Comparison of ENCODE assay signal across 21 cellular contexts in the genomic region with DNA sequence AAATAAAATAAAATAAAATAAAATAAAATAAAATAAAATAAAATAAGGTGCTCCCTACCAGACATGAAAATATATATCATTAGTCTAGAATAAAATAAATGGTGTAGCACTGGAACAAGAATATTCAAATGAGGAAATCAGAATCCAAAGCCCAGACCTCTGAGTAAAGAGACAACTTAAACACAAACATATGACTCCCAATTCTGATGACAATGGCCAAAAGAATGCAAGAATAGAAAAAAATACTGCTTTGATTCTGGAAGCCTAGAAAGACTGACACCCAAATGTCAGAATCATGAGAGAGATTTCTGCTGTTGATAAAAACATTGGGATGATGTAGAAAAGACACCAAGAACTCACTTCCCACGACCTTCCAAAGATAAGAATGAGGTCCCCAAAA. TPM values are rescaled to one million over a fixed set of nuclear protein-coding genes. Genes with fewer than 3 reads are reported as not detected.
DNase-seq lines count a peak whose midpoint lies in the region; ATAC-seq and TF ChIP-seq lines count a peak whose summit lies in the region.
"Had no signal": no experiment of that assay in that cellular context is flagged by ENCODE, and none has a peak within 500 bp of the region (broad histone marks: within the 10 kb centered on the region; RNA-seq: fewer than 3 reads in every experiment).

No MANE protein-coding gene starts in this region.

- TF ChIP-seq POLR2A in IMR-90 (IDR thresholded peaks at IDR 0.05; ENCODE audit: low read depth, low read length) = no peak
- no peak for TF ChIP-seq POLR2A in esophagus muscularis mucosa (IDR thresholded peaks at IDR 0.05; ENCODE audit: low read depth)

- CTCF ChIA-PET in IMR-90 (lab: Yijun Ruan, JAX) = interaction anchor here (0.9 kb wide), 1 partner anchor 13 kb away, joined by 3 read pairs; no protein-coding TSS in a partner anchor
- CTCF ChIA-PET in CD8-positive, alpha-beta T cell (lab: Charles Lee) = no interaction called here

- H3K4me1 ChIP-seq in IMR-90 (ENCODE audit: control insufficient read depth, insufficient read depth, low read length) (peaks cover 2% of the 10 kb centered on the region; the same call in 1 of the 2 replicates), esophagus muscularis mucosa (peaks cover 11 to 54% (median 35%) of the 10 kb centered on the region in 4 donors)
- no peaks in the 10 kb centered on the region for H3K4me1 ChIP-seq in CD8-positive, alpha-beta T cell (ENCODE audit: insufficient read depth, low read length)

- POLR2A ChIA-PET in IMR-90 (lab: Charles Lee; ENCODE audit: unreplicated experiment) = interaction anchor here (0.5 kb wide), 1 partner anchor 496 kb away, joined by 3 read pairs; no protein-coding TSS in a partner anchor
- POLR2A ChIA-PET in CD8-positive, alpha-beta T cell (lab: Charles Lee) = no interaction called here

- H3K4ac ChIP-seq in IMR-90 (ENCODE audit: low read depth, low read length) = no peak overlapping the region

- DNase-seq in AG08395 (ENCODE audit: low spot score) (peak; percentile 7), IMR-90 (peak; percentile 61), esophagus muscularis mucosa (ENCODE audit: extremely low spot score) (no peak), osteocyte (ENCODE audit: extremely low spot score, unreplicated experiment) (no peak)
- no peak for DNase-seq in stimulated activated CD4-positive, alpha-beta T cell treated with anti-CD3 and anti-CD28 coated beads, Interleukin-15, amount 100 ng/mL, for 24 hours
- DNase-seq in CD8-positive, alpha-beta T cell = no peak
- DNase-seq: COR-L47, DMS153, KG1, NCI-H1092 treated with DMSO at 0.1 percent for 48 hours, NCI-H1694 treated with DMSO at 0.1 percent for 48 hours, NCI-H345, PC-3 had no signal

- no peak overlapping the region for H3K18ac ChIP-seq in IMR-90 (ENCODE audit: low read depth, low read length)

- no peak overlapping the region for H2BK5ac ChIP-seq in IMR-90 (ENCODE audit: low read depth, low read length, poor library complexity, severe bottlenecking)

- dilution Hi-C loops in IMR-90 (cut with HindIII; ENCODE audit: low sequenced_read_pairs, unreplicated experiment) = no loop called here

- no peak for TF ChIP-seq RAD21 in IMR-90 (IDR thresholded peaks at IDR 0.05; ENCODE audit: low read length)

- ATAC-seq in IMR-90 (ENCODE audit: low read depth) = peak; percentile 53
- no peak for ATAC-seq in HG02759 (IDR thresholded peaks at IDR 0.05; ENCODE audit: unreplicated experiment)
- ATAC-seq in GM18520 (IDR thresholded peaks at IDR 0.05; ENCODE audit: unreplicated experiment) = no peak
- ATAC-seq in CD8-positive, alpha-beta T cell = no peak
- ATAC-seq: GM23338, PC-3 had no signal

- H3K27me3 ChIP-seq in IMR-90 (ENCODE audit: control insufficient read depth, insufficient read depth, low read length) = no peaks in the 10 kb centered on the region
- no peaks in the 10 kb centered on the region for H3K27me3 ChIP-seq in esophagus muscularis mucosa
- H3K27me3 ChIP-seq in CD8-positive, alpha-beta T cell (ENCODE audit: insufficient read depth, low read length) = no peaks in the 10 kb centered on the region
- H3K27me3 ChIP-seq: MG63 had no signal

- no CpG with 5 or more reads among the region's 1 CpG for WGBS in IMR-90 (ENCODE audit: extremely low coverage in 2 of 2, insufficient read length in 1 of 2), 2 experiments
- 76% methylated on average over 1 of the region's 1 CpG for WGBS in esophagus muscularis mucosa

- H3K36me3 Mint-ChIP-seq in osteocyte (ENCODE audit: unreplicated experiment) = no peaks in the 10 kb centered on the region
- H3K36me3 Mint-ChIP-seq in CD8-positive, alpha-beta T cell = no peaks in the 10 kb centered on the region

- H3K9me1 ChIP-seq in IMR-90 (ENCODE audit: insufficient read depth, low read length) = peaks cover 11% of the 10 kb centered on the region; the same call in 1 of the 2 replicates

- no peak overlapping the region for H4K91ac ChIP-seq in IMR-90 (ENCODE audit: insufficient read depth, low read depth, low read length)

- H4K5ac ChIP-seq in IMR-90 (ENCODE audit: low read depth, low read length) = no peak overlapping the region

- no peaks in the 10 kb centered on the region for H3K27me3 Mint-ChIP-seq in osteocyte (ENCODE audit: unreplicated experiment)
- no peaks in the 10 kb centered on the region for H3K27me3 Mint-ChIP-seq in CD8-positive, alpha-beta T cell (ENCODE audit: low read depth)

- H3K36me3 ChIP-seq in IMR-90 (ENCODE audit: control insufficient read depth, insufficient read depth, low read length) = no peaks in the 10 kb centered on the region
- H3K36me3 ChIP-seq in esophagus muscularis mucosa = no peaks in the 10 kb centered on the region
- no peaks in the 10 kb centered on the region for H3K36me3 ChIP-seq in CD8-positive, alpha-beta T cell (ENCODE audit: insufficient read depth, low read length)
- H3K36me3 ChIP-seq: MG63 had no signal

- no peak overlapping the region for H2BK15ac ChIP-seq in IMR-90 (ENCODE audit: low read depth, low read length)

- peak overlapping the region; percentile 17; the same call in 1 of the 2 replicates for H3K4me2 ChIP-seq in IMR-90 (ENCODE audit: low read depth, low read length)
- H3K4me2 ChIP-seq: GM23338 had no signal

- H4K20me1 ChIP-seq in IMR-90 (ENCODE audit: insufficient read depth, low read length) = peaks cover 3% of the 10 kb centered on the region; the same call in 1 of the 2 replicates

- H3K14ac ChIP-seq in IMR-90 (replicated peaks; ENCODE audit: low read depth, low read length) = no peak overlapping the region

- TF ChIP-seq EP300 in esophagus muscularis mucosa (IDR thresholded peaks at IDR 0.05) = no peak

- intact Hi-C loops in IMR-90 (cut with micrococcal nuclease) (no loop called here), esophagus muscularis mucosa (cut with DNase I) (loop anchor here (5.0 kb wide), 1 partner anchor 34 kb away; no protein-coding TSS in a partner anchor)
- intact Hi-C loops in CD8-positive, alpha-beta T cell (cut with DNase I, micrococcal nuclease) = no loop called here

- H3K4me1 Mint-ChIP-seq in osteocyte (ENCODE audit: unreplicated experiment) = peaks cover 19% of the 10 kb centered on the region
- H3K4me1 Mint-ChIP-seq in CD8-positive, alpha-beta T cell (ENCODE audit: low read depth) = no peaks in the 10 kb centered on the region
- H3K4me1 Mint-ChIP-seq: GM23338 had no signal

- peak overlapping the region; percentile 9 for H3K27ac Mint-ChIP-seq in osteocyte (ENCODE audit: unreplicated experiment)
- H3K27ac Mint-ChIP-seq in CD8-positive, alpha-beta T cell = no peak overlapping the region
- H3K27ac Mint-ChIP-seq: GM23338 had no signal

- H3K27ac ChIP-seq in IMR-90 (ENCODE audit: insufficient read depth, low read length) (no peak overlapping the region), esophagus muscularis mucosa (replicated peaks in 1 of 4) (peak overlapping the region; percentile 75 to 83 (median 80))
- H3K27ac ChIP-seq in CD8-positive, alpha-beta T cell (ENCODE audit: low read depth, low read length) = no peak overlapping the region
- H3K27ac ChIP-seq: 22Rv1, C4-2B, HL-60 had no signal

- in situ Hi-C loops in IMR-90 (cut with MboI; ENCODE audit: low sequenced_read_pairs) = no loop called here

- H3K9me3 Mint-ChIP-seq in osteocyte (ENCODE audit: unreplicated experiment) = no peaks in the 10 kb centered on the region
- H3K9me3 Mint-ChIP-seq in CD8-positive, alpha-beta T cell = no peaks in the 10 kb centered on the region
- H3K9me3 Mint-ChIP-seq: GM23338 had no signal

- H2AK5ac ChIP-seq in IMR-90 (ENCODE audit: low read depth, low read length) = no peak overlapping the region

- no peak overlapping the region for H2BK20ac ChIP-seq in IMR-90 (ENCODE audit: low read depth, low read length)

- TF ChIP-seq CTCF in IMR-90 (conservative IDR thresholded peaks at IDR 0.05; ENCODE audit: low read depth, low read length) (no peak), esophagus muscularis mucosa (IDR thresholded peaks at IDR 0.05) (no peak), osteocyte (IDR thresholded peaks at IDR 0.05) (no peak)
- no peak for TF ChIP-seq CTCF in CD8-positive, alpha-beta T cell (IDR thresholded peaks at IDR 0.05)

- no peak overlapping the region for H2AFZ ChIP-seq in IMR-90 (replicated peaks; ENCODE audit: low read length, poor library complexity)
- H2AFZ ChIP-seq: GM23338 had no signal

- no peak overlapping the region for H4K8ac ChIP-seq in IMR-90 (ENCODE audit: low read depth in 2 of 2, low read length in 2 of 2)

- no peak overlapping the region for H3K9ac ChIP-seq in IMR-90 (ENCODE audit: low read depth, low read length)

- H2AK9ac ChIP-seq in IMR-90 (replicated peaks; ENCODE audit: low read depth, low read length, poor library complexity) = no peak overlapping the region

- H3K4me3 Mint-ChIP-seq in osteocyte (ENCODE audit: unreplicated experiment) = no peak overlapping the region
- H3K4me3 Mint-ChIP-seq in CD8-positive, alpha-beta T cell = no peak overlapping the region
- H3K4me3 Mint-ChIP-seq: GM23338 had no signal

- BruUV-seq in IMR-90 (replicated peaks; lab: Mats Ljungman, UMichigan) = no TSS peak

- no peak overlapping the region for H3K23ac ChIP-seq in IMR-90 (ENCODE audit: low read depth, low read length)

- H3K4me3 ChIP-seq in IMR-90 (ENCODE audit: insufficient read depth, low read depth, low read length) = no peak overlapping the region
- no peak overlapping the region for H3K4me3 ChIP-seq in esophagus muscularis mucosa
- no peak overlapping the region for H3K4me3 ChIP-seq in CD8-positive, alpha-beta T cell (ENCODE audit: low read depth, low read length)
- H3K4me3 ChIP-seq: GM23338, MG63 had no signal

- H3K79me1 ChIP-seq in IMR-90 (ENCODE audit: low read depth in 1 of 2, low read length in 2 of 2) = peaks cover 23 to 38% of the 10 kb centered on the region in 2 experiments

- no peak overlapping the region for H3K56ac ChIP-seq in IMR-90 (ENCODE audit: extremely low read depth, insufficient read depth, low read length)

- H3K9me3 ChIP-seq in IMR-90 (ENCODE audit: control insufficient read depth, insufficient read depth, low read length) = no peaks in the 10 kb centered on the region
- H3K9me3 ChIP-seq in esophagus muscularis mucosa = no peaks in the 10 kb centered on the region
- no peaks in the 10 kb centered on the region for H3K9me3 ChIP-seq in CD8-positive, alpha-beta T cell (ENCODE audit: low read length)
- H3K9me3 ChIP-seq: MG63 had no signal

- H2BK120ac ChIP-seq in IMR-90 (ENCODE audit: low read depth, low read length) = no peak overlapping the region

TF ChIP-seq in IMR-90, 13 proteins besides CTCF, POLR2A, EP300 and RAD21 (continues in another document):
- TF ChIP-seq RFX5 (IDR thresholded peaks at IDR 0.05; ENCODE audit: low read depth, low read length) = no peak
- no peak for TF ChIP-seq BHLHE40 (IDR thresholded peaks at IDR 0.05; ENCODE audit: low read depth, low read length)
- TF ChIP-seq MXI1 (IDR thresholded peaks at IDR 0.05; ENCODE audit: borderline replicate concordance, low read depth, low read length) = no peak
- peak; percentile 8; the same call in 1 of the 2 replicates for TF ChIP-seq FOS (IDR thresholded peaks at IDR 0.05; ENCODE audit: low read depth, low read length)
- no peak for TF ChIP-seq SMC3 (IDR thresholded peaks at IDR 0.05; ENCODE audit: low read depth, low read length)

RNA-seq across cellular contexts. Expression of gene MYOCD, which starts 27.9 kb away (rescaled TPM):
- 19.7 and 20.1 TPM in 2 replicates for total RNA-seq in IMR-90 (2012; rRNA removed)
- 10.6 and 12.4 TPM in 2 replicates for polyA plus RNA-seq in IMR-90 (2012; rRNA removed)
- 5.4 TPM in 2 replicates for polyA plus RNA-seq in IMR-90 (2012; cell fraction: cytosol; rRNA removed)
- polyA plus RNA-seq in IMR-90 (2012; cell fraction: nucleus; rRNA removed; ENCODE audit: low replicate concordance) = 8.7 and 10.9 TPM in 2 replicates
- 100 to 1,000 TPM in 3 of 4 donors, 10 to 100 TPM in 1; 96.2 to 211 (median 124) TPM for total RNA-seq in esophagus muscularis mucosa
- total RNA-seq in osteocyte = 13.7 and 17.0 TPM in 2 replicates
- total RNA-seq in CD8-positive, alpha-beta T cell = not detected
- total RNA-seq: G401, PC-3 had no signal

Comparison
In these comparisons a context has a peak if more than half of its experiments do, and no peak if none do; other contexts are left out.
1. DNase-seq: peak in AG08395 (single experiment) and IMR-90 (single experiment); none in esophagus muscularis mucosa (single experiment), osteocyte (single experiment), stimulated activated CD4-positive, alpha-beta T cell treated with anti-CD3 and anti-CD28 coated beads, Interleukin-15, amount 100 ng/mL, for 24 hours (single experiment) and CD8-positive, alpha-beta T cell (0 of 7).
2. H3K27ac ChIP-seq: peak in esophagus muscularis mucosa (4 of 4); none in IMR-90 (single experiment) and CD8-positive, alpha-beta T cell (single experiment).
3. RNA of gene MYOCD, which starts 27.9 kb away (total RNA-seq): 96.2 to 211 TPM in esophagus muscularis mucosa, 19.7 to 20.1 TPM in IMR-90 and 13.7 to 17.0 TPM in osteocyte; not detected in CD8-positive, alpha-beta T cell; every median in the first group is over 10 times any median in the second.